9 cellular contexts compared by ENCODE assay signal in the genomic region with DNA sequence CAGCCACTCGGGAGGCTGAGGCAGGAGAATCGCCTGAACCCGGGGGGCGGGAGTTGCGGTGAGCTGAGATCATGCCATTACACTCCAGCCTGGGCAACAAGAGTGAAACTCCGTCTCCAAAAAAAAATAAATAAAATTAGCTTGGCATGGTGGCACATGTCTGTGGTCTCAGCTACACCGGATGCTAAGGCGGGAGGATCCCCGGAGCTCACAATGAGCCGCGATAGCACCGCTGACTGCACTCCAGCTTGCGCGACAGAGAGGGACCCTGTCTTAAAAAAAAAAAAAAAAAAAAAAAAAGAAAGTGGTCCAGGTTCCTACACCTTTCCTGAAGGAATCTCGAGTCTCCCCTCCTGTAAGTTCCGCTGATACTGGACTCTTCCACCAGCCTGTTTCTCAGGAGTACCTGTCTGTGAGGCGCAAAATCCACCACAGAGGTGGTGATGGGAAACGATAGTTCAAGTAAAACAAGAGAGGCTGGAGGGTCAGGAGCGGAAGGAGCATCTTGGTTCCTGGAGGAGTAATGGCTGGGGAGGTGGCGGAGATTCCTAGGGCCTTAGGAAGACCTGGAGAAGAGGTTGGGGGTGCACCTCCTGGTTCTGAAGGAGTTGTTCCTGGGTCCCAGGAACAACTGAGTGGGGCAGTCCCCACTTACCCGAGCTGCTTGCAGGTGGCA. TPM values are rescaled to one million over a fixed set of nuclear protein-coding genes. Genes with fewer than 3 reads are reported as not detected.
DNase-seq lines count a peak whose midpoint lies in the region; ATAC-seq and TF ChIP-seq lines count a peak whose summit lies in the region.
"Had no signal": no experiment of that assay in that cellular context is flagged by ENCODE, and none has a peak within 500 bp of the region (broad histone marks: within the 10 kb centered on the region; RNA-seq: fewer than 3 reads in every experiment).

No MANE protein-coding gene starts in this region.

- WGBS in heart left ventricle, 4 donors = 22 to 31% (median 26%) methylated on average over 21 of the region's 21 CpGs
- 13 to 14% methylated on average over 21 of the region's 21 CpGs for WGBS in lower leg skin, 2 donors

- TF ChIP-seq CTCF in heart left ventricle (IDR thresholded peaks at IDR 0.05) (no peak), astrocyte of the spinal cord (IDR thresholded peaks at IDR 0.05; ENCODE audit: low read depth, low read length) (no peak), lower leg skin (IDR thresholded peaks at IDR 0.05) (no peak), upper lobe of right lung (IDR thresholded peaks at IDR 0.05) (no peak)

- H3K36me3 ChIP-seq in heart left ventricle (peaks cover 0 to 5% (median 0%) of the 10 kb centered on the region in 9 donors), upper lobe of right lung (no peaks in the 10 kb centered on the region)

- no peak for DNase-seq in heart left ventricle
- no peak for DNase-seq in cardiac septum (ENCODE audit: low spot score)
- no peak for DNase-seq in astrocyte of the spinal cord (ENCODE audit: low read depth, low spot score)
- no peak for DNase-seq in lower leg skin (ENCODE audit: low spot score in 2 of 2)
- no peak for DNase-seq in upper lobe of right lung
- no peak for DNase-seq in NCI-H1694 (lab: John Stamatoyannopoulos, UW)
- no peak for DNase-seq in hepatic stellate cell (ENCODE audit: low spot score)

- no peaks in the 10 kb centered on the region for H3K9me3 ChIP-seq in heart left ventricle
- no peaks in the 10 kb centered on the region for H3K9me3 ChIP-seq in upper lobe of right lung

- peak overlapping the region; percentile 22 to 70 (median 60) for H3K4me3 ChIP-seq in heart left ventricle
- H3K4me3 ChIP-seq in astrocyte of the spinal cord (ENCODE audit: low read depth, low read length) = peak overlapping the region; percentile 14
- peak overlapping the region; percentile 11 for H3K4me3 ChIP-seq in lower leg skin (ENCODE audit: low read depth, poor library complexity, severe bottlenecking)
- H3K4me3 ChIP-seq in upper lobe of right lung = peak overlapping the region; percentile 56

- H3K27ac ChIP-seq in heart left ventricle = peak overlapping the region; percentile 35 to 93 (median 84)
- peak overlapping the region; percentile 63 for H3K27ac ChIP-seq in upper lobe of right lung

- H3K4me1 ChIP-seq in heart left ventricle (peaks cover 0 to 29% (median 21%) of the 10 kb centered on the region in 12 donors), upper lobe of right lung (peaks cover 18% of the 10 kb centered on the region)

- ATAC-seq in heart left ventricle (peak in 1 of 4 donors; percentile 33), upper lobe of right lung (no peak), GM21723 (IDR thresholded peaks at IDR 0.05; ENCODE audit: unreplicated experiment) (no peak)

- intact Hi-C loops in heart left ventricle (cut with DNase I) = no loop called here
- intact Hi-C loops in cardiac septum (cut with DNase I) = no loop called here
- intact Hi-C loops in lower leg skin (cut with DNase I; ENCODE audit: low total_unique reads) = no loop called here
- intact Hi-C loops in upper lobe of right lung (cut with DNase I) = no loop called here

- H3K27me3 ChIP-seq in heart left ventricle = peaks cover 0 to 28% (median 6%) of the 10 kb centered on the region in 9 donors
- H3K27me3 ChIP-seq in upper lobe of right lung = peaks cover 19% of the 10 kb centered on the region

- in situ Hi-C loops in astrocyte of the spinal cord (cut with HindIII; ENCODE audit: low sequenced_read_pairs) = no loop called here

- no peak for TF ChIP-seq POLR2A in heart left ventricle (IDR thresholded peaks at IDR 0.05)
- no peak for TF ChIP-seq POLR2A in lower leg skin (IDR thresholded peaks at IDR 0.05)

RNA-seq across cellular contexts. Expression of gene FUT1, which starts 0.5 kb away (rescaled TPM):
- total RNA-seq in heart left ventricle = 1 to 10 TPM; 1.8 to 6.2 (median 2.7) TPM
- 1 to 10 TPM; 2.3 to 3.0 TPM for polyA plus RNA-seq in heart left ventricle
- 1.6 TPM for total RNA-seq in cardiac septum
- 1 to 10 TPM; 1.7 to 4.9 (median 3.5) TPM for total RNA-seq in lower leg skin
- total RNA-seq in upper lobe of right lung = 19.9 TPM

RNA-seq across cellular contexts. Expression of gene FGF21, which starts 3.4 kb away (rescaled TPM):
- total RNA-seq in heart left ventricle = not detected
- not detected for polyA plus RNA-seq in heart left ventricle
- not detected for total RNA-seq in cardiac septum
- not detected for total RNA-seq in lower leg skin
- not detected for total RNA-seq in upper lobe of right lung
- total RNA-seq: activated naive CD4-positive, alpha-beta T cell treated with anti-CD3 and anti-CD28 coated beads, Interleukin-2, amount 50 U/mL, for 72 hours had no signal

RNA-seq across cellular contexts. Expression of gene IZUMO1, which starts 5.3 kb away (rescaled TPM):
- under 1 TPM; 0.13 to 0.56 (median 0.42) TPM for total RNA-seq in heart left ventricle
- under 1 TPM; 0.53 to 0.93 TPM for polyA plus RNA-seq in heart left ventricle
- total RNA-seq in cardiac septum = 0.83 TPM
- not detected for total RNA-seq in lower leg skin
- 3.8 TPM for total RNA-seq in upper lobe of right lung
- total RNA-seq: activated naive CD4-positive, alpha-beta T cell treated with anti-CD3 and anti-CD28 coated beads, Interleukin-2, amount 50 U/mL, for 72 hours had no signal

RNA-seq across cellular contexts. Expression of gene RASIP1, which starts 11.6 kb away (rescaled TPM):
- total RNA-seq in heart left ventricle (10 to 100 TPM; 10.0 to 28.1 (median 15.3) TPM), cardiac septum (13.6 TPM), lower leg skin (10 to 100 TPM in 2 of 4 donors, 1 to 10 TPM in 2; 4.7 to 16.8 (median 11.4) TPM), upper lobe of right lung (54.5 TPM)
- polyA plus RNA-seq in heart left ventricle = 10 to 100 TPM; 14.6 to 15.7 TPM

RNA-seq across cellular contexts. Expression of gene MAMSTR, which starts 32.4 kb away (rescaled TPM):
- total RNA-seq in heart left ventricle (1 to 10 TPM in 7 of 9 donors, under 1 TPM in 2; 0.65 to 5.5 (median 1.7) TPM), cardiac septum (3.2 TPM), lower leg skin (under 1 TPM; 0.42 to 0.74 (median 0.63) TPM), upper lobe of right lung (1.2 TPM)
- polyA plus RNA-seq in heart left ventricle = 1 to 10 TPM; 2.0 to 3.7 TPM
